Comparison of ENCODE assay signal across 18 cellular contexts in the genomic region with DNA sequence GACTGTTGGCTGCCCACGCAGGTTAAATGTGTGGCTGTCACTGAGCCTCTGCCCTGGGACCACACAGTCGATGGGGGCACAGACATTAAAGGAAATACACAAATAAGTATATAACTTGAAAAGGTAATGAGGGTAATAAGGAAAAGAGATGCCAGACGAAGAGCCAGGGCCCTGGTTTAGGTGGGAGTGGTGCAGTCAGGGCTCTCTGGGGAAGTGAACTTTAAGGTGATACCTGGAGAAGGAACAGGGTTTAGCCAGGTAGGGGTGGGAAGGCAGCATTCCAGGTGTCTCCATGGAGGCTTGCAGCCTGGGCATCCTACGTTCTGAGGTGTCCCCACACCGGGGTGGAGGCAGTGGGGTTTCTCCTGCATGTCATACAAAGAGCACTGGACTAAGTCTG. TPM values are rescaled to one million over a fixed set of nuclear protein-coding genes. Genes with fewer than 3 reads are reported as not detected.
DNase-seq lines count a peak whose midpoint lies in the region; ATAC-seq, FAIRE-seq and TF ChIP-seq lines count a peak whose summit lies in the region.
"Had no signal": no experiment of that assay in that cellular context is flagged by ENCODE, and none has a peak within 500 bp of the region (broad histone marks: within the 10 kb centered on the region; RNA-seq: fewer than 3 reads in every experiment).

No MANE protein-coding gene starts in this region.

- H3K79me2 ChIP-seq in K562 (ENCODE audit: control insufficient read depth, insufficient read depth, low read length), result no peaks in the 10 kb centered on the region

- H3K27ac ChIP-seq in HUES6 (ENCODE audit: low read depth, low read length) (no peak overlapping the region; the same call in 1 of the 2 replicates), K562 (ENCODE audit: extremely low read depth, low read depth, low read length) (no peak overlapping the region), gastrocnemius medialis (peak overlapping the region in 3 of 4 donors; percentile 52 to 75 (median 69))
- H3K27ac ChIP-seq: breast epithelium, gastroesophageal sphincter, SJSA1 had no signal

- POLR2A ChIA-PET in K562 (lab: Yijun Ruan, JAX), result interaction anchor here (0.7 to 3.4 kb wide), 8 partner anchors 7 to 1294 kb away, joined by 3 to 15 read pairs (median 4); no protein-coding TSS in a partner anchor

- TF ChIP-seq POLR2A in K562 (conservative IDR thresholded peaks at IDR 0.05) (no peak), gastrocnemius medialis (IDR thresholded peaks at IDR 0.05) (no peak)

- in situ Hi-C loops in K562 (cut with MboI), result no loop called here
- in situ Hi-C loops in gastrocnemius medialis (cut with MboI; ENCODE audit: low sequenced_read_pairs in 4 of 4), result no loop called here

- H3K4me1 ChIP-seq in HUES6 (ENCODE audit: control insufficient read depth, insufficient read depth, low read length) (peaks cover 64% of the 10 kb centered on the region), K562 (replicated peaks in 1 of 2; ENCODE audit: control insufficient read depth in 2 of 2, insufficient read depth in 2 of 2, low read length in 2 of 2) (peaks cover 25 to 43% of the 10 kb centered on the region in 2 experiments), gastrocnemius medialis (peaks cover 56 to 79% of the 10 kb centered on the region in 2 donors)

- no peaks in the 10 kb centered on the region for H3K9me1 ChIP-seq in K562 (ENCODE audit: control insufficient read depth, insufficient read depth, low read length)

- H3K4me3 ChIP-seq in HUES6 (ENCODE audit: low read depth, low read length) (no peak overlapping the region; the same call in 1 of the 2 replicates), K562 (no peak overlapping the region), gastrocnemius medialis (no peak overlapping the region)
- H3K4me3 ChIP-seq: breast epithelium, gastroesophageal sphincter, SJSA1 had no signal

- no peak overlapping the region for H2AFZ ChIP-seq in K562 (ENCODE audit: low read depth, low read length)

- TF ChIP-seq RAD21 in K562 (CRISPR knock-in tag; conservative IDR thresholded peaks at IDR 0.05 in 1 of 2, IDR thresholded peaks at IDR 0.05 in 1 of 2), result no peak

- no peaks in the 10 kb centered on the region for H3K9me3 ChIP-seq in HUES6 (ENCODE audit: control insufficient read depth, insufficient read depth, low read depth, low read length)
- no peaks in the 10 kb centered on the region for H3K9me3 ChIP-seq in K562 (replicated peaks; ENCODE audit: control insufficient read depth, insufficient read depth, low read depth, low read length)
- H3K9me3 ChIP-seq in gastrocnemius medialis, result no peaks in the 10 kb centered on the region
- H3K9me3 ChIP-seq: breast epithelium, gastroesophageal sphincter, SJSA1 had no signal

- 26% methylated on average over 5 of the region's 5 CpGs for WGBS in K562 (ENCODE audit: insufficient coverage, low coverage, missing lambda C conversion rate)

- no TSS peak for BruUV-seq in K562 (replicated peaks; lab: Mats Ljungman, UMichigan)

- H3K9ac ChIP-seq in HUES6 (ENCODE audit: low read length) (peak overlapping the region; percentile 32), K562 (ENCODE audit: insufficient read depth in 1 of 2, low read depth in 2 of 2, low read length in 2 of 2) (0 out of 4 replicates have a peak overlapping the region, but pooled peaks of 1 of the 2 experiments have one; percentile 18)

- CTCF ChIA-PET in K562 (lab: Yijun Ruan, JAX; ENCODE audit: low intra/inter-chr PET ratio), result no interaction called here

- intact Hi-C loops in K562 (cut with micrococcal nuclease), result no loop called here
- intact Hi-C loops in left colon (cut with DNase I, micrococcal nuclease), result loop anchor here in 1 of 2 donors (10.0 kb wide), 1 partner anchor 48 kb away; the partner anchor contains the start of gene UNC5B
- intact Hi-C loops in gastrocnemius medialis (cut with DNase I; ENCODE audit: low total_unique reads), result no loop called here

- no peak for DNase-seq in K562 (ENCODE audit: extremely low read depth in 1 of 4, low spot score in 3 of 4)
- no peak for DNase-seq in left colon
- no peak for DNase-seq in gastrocnemius medialis
- no peak for DNase-seq in stimulated activated CD8-positive, alpha-beta memory T cell treated with anti-CD3 and anti-CD28 coated beads, Interleukin-4, amount 100 ng/mL, for 48 hours
- DNase-seq in dermis blood vessel endothelial cell, result no peak
- DNase-seq: activated CD4-positive, alpha-beta T cell treated with anti-CD3 and anti-CD28 coated beads, Interleukin-2, amount 10 ng/mL, durations not matched to agents 24 days and 14 days; DMS79 treated with DMSO at 0.1 percent for 48 hours; kidney; NCI-H2029 treated with DMSO at 0.1 percent for 48 hours; PC-3; stimulated activated CD4-positive, alpha-beta T cell treated with anti-CD3 and anti-CD28 coated beads, Interleukin-12 subunit alpha, Interleukin-12 subunit beta, amount 100 ng/mL, for 4 hours; T-helper 17 cell had no signal

- FAIRE-seq in K562 (lab: Jason Lieb, UNC), result no peak
- FAIRE-seq: GM12891, kidney had no signal

- H3K27me3 ChIP-seq in HUES6 (ENCODE audit: control insufficient read depth, insufficient read depth, low read length), result no peaks in the 10 kb centered on the region
- no peaks in the 10 kb centered on the region; a peak in 1 of 5 replicates for H3K27me3 ChIP-seq in K562 (ENCODE audit: control insufficient read depth in 2 of 2, insufficient read depth in 2 of 2, low read length in 2 of 2)
- H3K27me3 ChIP-seq in gastrocnemius medialis, result no peaks in the 10 kb centered on the region
- H3K27me3 ChIP-seq: breast epithelium, gastroesophageal sphincter had no signal

- no peak for TF ChIP-seq EP300 in K562 (IDR thresholded peaks at IDR 0.05; ENCODE audit: low read length)

- TF ChIP-seq CTCF in K562 (IDR thresholded peaks at IDR 0.05 in 2 of 3, conservative IDR thresholded peaks at IDR 0.05 in 1 of 3; ENCODE audit: insufficient read depth in 2 of 3, low read depth in 1 of 3, low read length in 3 of 3) (no peak), gastrocnemius medialis (IDR thresholded peaks at IDR 0.05 in 4 of 5, conservative IDR thresholded peaks at IDR 0.05 in 1 of 5) (no peak)

- H3K4me2 ChIP-seq in K562 (ENCODE audit: insufficient read depth, low read length), result no peak overlapping the region

- H4K20me1 ChIP-seq in K562 (replicated peaks; ENCODE audit: control insufficient read depth, insufficient read depth, low read length), result 0 out of 2 replicates have a peak, but pooled peaks cover 3% of the 10 kb centered on the region

- H3K36me3 ChIP-seq in HUES6 (ENCODE audit: control insufficient read depth, insufficient read depth, low read length) (no peaks in the 10 kb centered on the region), K562 (ENCODE audit: control insufficient read depth, insufficient read depth, low read length) (no peaks in the 10 kb centered on the region), gastrocnemius medialis (no peaks in the 10 kb centered on the region)
- H3K36me3 ChIP-seq: breast epithelium, gastroesophageal sphincter, SJSA1 had no signal

- ATAC-seq in K562 (no peak), left colon (peak; percentile 53), gastrocnemius medialis (no peak), GM21360 (IDR thresholded peaks at IDR 0.05; ENCODE audit: unreplicated experiment) (no peak)
- ATAC-seq: gastroesophageal sphincter, PC-3, T-helper 17 cell had no signal

TF ChIP-seq in K562, 482 proteins besides CTCF, POLR2A, EP300 and RAD21 (continues in another document):
- TF ChIP-seq ZNF717 (CRISPR knock-in tag; IDR thresholded peaks at IDR 0.05), result no peak

RNA-seq across cellular contexts. Expression of gene UNC5B, which starts 50.4 kb away (rescaled TPM):
- total RNA-seq in K562 (2011; cell fraction: chromatin; rRNA removed; ENCODE audit: low replicate concordance), result 1.5 and 4.5 TPM in 2 replicates
- 3.7 and 5.2 TPM in 2 replicates for total RNA-seq in K562 (2011; cell fraction: nucleolus; rRNA removed)
- 3.3 and 3.7 TPM in 2 replicates for total RNA-seq in K562 (2011; cell fraction: nucleoplasm; rRNA removed)
- 5.0 and 6.5 TPM in 2 replicates for total RNA-seq in K562 (2014; rRNA removed)
- total RNA-seq in K562 (2014; rRNA removed; fragmentation: Illumina TruSeq; extraction: Trizol), result 1.7 and 2.1 TPM in 2 replicates
- total RNA-seq in K562 (2015; rRNA removed; fragmentation: Illumina TruSeq; extraction: Trizol), result 2.0 and 2.5 TPM in 2 replicates
- total RNA-seq in K562 (2021), result 7.6 and 8.4 TPM in 2 replicates
- polyA plus RNA-seq in K562 (2011; rRNA removed), result 1.1 and 1.9 TPM in 2 replicates
- polyA plus RNA-seq in K562 (2011; cell fraction: cytosol; rRNA removed), result 1.7 and 2.5 TPM in 2 replicates
- 4.6 and 5.8 TPM in 2 replicates for polyA plus RNA-seq in K562 (2011; cell fraction: nucleus; rRNA removed)
- 7.0 and 71.7 TPM in 2 replicates for polyA plus RNA-seq in K562 (2012)
- polyA plus RNA-seq in K562 (2014; fragmentation: Illumina TruSeq; extraction: Trizol), result 5.4 and 7.2 TPM in 2 replicates
- polyA plus RNA-seq in K562 (2014; fragmentation: Nextera tagmentation; extraction: Ambion mirVana), result under 1 TPM; 0.10 to 0.11 TPM
- 5.7 TPM in 2 replicates for polyA plus RNA-seq in K562 (2014; rRNA removed)
- 0.57 and 0.95 TPM in 2 replicates for polyA minus RNA-seq in K562 (2011; rRNA and poly(A)+ RNA removed)
- polyA minus RNA-seq in K562 (2011; cell fraction: cytosol; rRNA and poly(A)+ RNA removed), result 1.2 and 1.5 TPM in 2 replicates
- 1.1 and 1.3 TPM in 2 replicates for polyA minus RNA-seq in K562 (2011; cell fraction: nucleus; rRNA and poly(A)+ RNA removed)
- total RNA-seq in left colon, result 10 to 100 TPM; 19.4 to 32.4 TPM
- total RNA-seq in gastrocnemius medialis, result 1 to 10 TPM in 2 of 4 donors, under 1 TPM in 2; 0.65 to 1.2 (median 0.90) TPM
- 12.1 and 15.1 TPM in 2 replicates for total RNA-seq in dermis blood vessel endothelial cell
- total RNA-seq: T-helper 17 cell had no signal

RNA-seq across cellular contexts. Expression of gene SLC29A3, which starts 56.2 kb away (rescaled TPM):
- 5.7 and 14.0 TPM in 2 replicates for total RNA-seq in K562 (2011; cell fraction: chromatin; rRNA removed; ENCODE audit: low replicate concordance)
- total RNA-seq in K562 (2011; cell fraction: nucleolus; rRNA removed), result 13.4 and 15.0 TPM in 2 replicates
- 11.0 and 15.7 TPM in 2 replicates for total RNA-seq in K562 (2011; cell fraction: nucleoplasm; rRNA removed)
- total RNA-seq in K562 (2014; rRNA removed), result 2.1 and 4.5 TPM in 2 replicates
- total RNA-seq in K562 (2014; rRNA removed; fragmentation: Illumina TruSeq; extraction: Trizol), result 2.8 TPM in 2 replicates
- total RNA-seq in K562 (2015; rRNA removed; fragmentation: Illumina TruSeq; extraction: Trizol), result 3.2 and 3.6 TPM in 2 replicates
- total RNA-seq in K562 (2021), result 8.2 and 8.5 TPM in 2 replicates
- 4.1 and 7.1 TPM in 2 replicates for polyA plus RNA-seq in K562 (2011; rRNA removed)
- 7.9 and 15.0 TPM in 2 replicates for polyA plus RNA-seq in K562 (2011; cell fraction: cytosol; rRNA removed)
- 5.0 and 7.3 TPM in 2 replicates for polyA plus RNA-seq in K562 (2011; cell fraction: nucleus; rRNA removed)
- polyA plus RNA-seq in K562 (2012), result 8.2 and 10.4 TPM in 2 replicates
- 10.5 and 10.7 TPM in 2 replicates for polyA plus RNA-seq in K562 (2014; fragmentation: Illumina TruSeq; extraction: Trizol)
- polyA plus RNA-seq in K562 (2014; fragmentation: Nextera tagmentation; extraction: Ambion mirVana), result 10 to 100 TPM in 1 of 2 experiments, 1 to 10 TPM in 1; 6.3 to 10.3 TPM
- polyA plus RNA-seq in K562 (2014; rRNA removed), result 4.5 and 4.6 TPM in 2 replicates
- 5.9 and 6.1 TPM in 2 replicates for polyA minus RNA-seq in K562 (2011; rRNA and poly(A)+ RNA removed)
- polyA minus RNA-seq in K562 (2011; cell fraction: cytosol; rRNA and poly(A)+ RNA removed), result 6.7 and 9.5 TPM in 2 replicates
- 5.0 and 5.7 TPM in 2 replicates for polyA minus RNA-seq in K562 (2011; cell fraction: nucleus; rRNA and poly(A)+ RNA removed)
- 1 to 10 TPM; 4.1 to 6.7 TPM for total RNA-seq in left colon
- 1 to 10 TPM in 3 of 4 donors, under 1 TPM in 1; 0.36 to 2.8 (median 2.0) TPM for total RNA-seq in gastrocnemius medialis
- 2.0 and 2.6 TPM in 2 replicates for total RNA-seq in dermis blood vessel endothelial cell

Comparison
In these comparisons a context has a peak if more than half of its experiments do, and no peak if none do; other contexts are left out.
1. H3K27ac ChIP-seq: peak in gastrocnemius medialis (3 of 4); none in HUES6 (single experiment) and K562 (single experiment).